In the genomic region with DNA sequence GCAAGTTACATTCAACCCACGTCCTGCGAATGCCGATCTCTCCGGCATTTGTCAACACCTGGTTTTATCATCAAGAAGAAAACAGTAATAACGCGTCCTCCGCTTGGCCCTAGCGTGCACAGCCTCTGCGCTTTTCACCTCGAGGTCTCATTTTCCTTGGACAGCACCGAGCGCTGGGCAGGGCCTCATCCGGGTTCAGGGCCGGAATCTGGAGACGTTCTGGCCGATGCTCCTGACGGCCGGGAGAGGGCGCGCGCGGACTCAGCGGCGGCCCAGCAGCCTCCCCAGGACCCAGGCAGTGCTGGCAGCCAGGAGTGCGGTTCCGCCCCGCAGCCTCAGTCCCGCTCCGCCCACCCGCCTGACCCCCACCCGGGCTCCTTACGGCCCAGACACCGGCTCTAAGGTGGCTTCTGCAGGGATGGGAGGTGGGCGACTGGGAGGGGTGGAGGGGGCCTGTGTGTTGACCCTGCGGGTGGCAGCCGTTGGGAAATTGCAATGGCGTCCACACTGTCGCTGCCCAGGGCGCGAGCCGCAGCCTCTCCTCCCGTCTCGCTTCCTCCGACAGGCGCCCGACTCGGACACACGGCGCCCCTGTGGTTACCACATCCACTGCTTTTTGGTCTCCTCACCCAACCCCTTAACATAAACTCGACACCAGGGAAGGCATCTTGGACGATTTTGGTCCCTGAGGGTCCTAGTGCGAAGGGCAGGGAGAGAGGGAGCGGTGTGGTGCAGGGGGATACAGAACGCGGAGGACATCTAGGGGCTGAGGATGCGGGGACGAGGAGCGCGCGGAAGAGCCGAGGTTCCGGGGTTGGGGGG, we compare ENCODE assay signal across 1 cellular context.
TF ChIP-seq lines count a peak whose summit lies in the region.

No MANE protein-coding gene starts in this region.

TF ChIP-seq in A549, 52 proteins besides CTCF, POLR2A, EP300 and RAD21 (continued from another document):
- TF ChIP-seq, protein P1, sequence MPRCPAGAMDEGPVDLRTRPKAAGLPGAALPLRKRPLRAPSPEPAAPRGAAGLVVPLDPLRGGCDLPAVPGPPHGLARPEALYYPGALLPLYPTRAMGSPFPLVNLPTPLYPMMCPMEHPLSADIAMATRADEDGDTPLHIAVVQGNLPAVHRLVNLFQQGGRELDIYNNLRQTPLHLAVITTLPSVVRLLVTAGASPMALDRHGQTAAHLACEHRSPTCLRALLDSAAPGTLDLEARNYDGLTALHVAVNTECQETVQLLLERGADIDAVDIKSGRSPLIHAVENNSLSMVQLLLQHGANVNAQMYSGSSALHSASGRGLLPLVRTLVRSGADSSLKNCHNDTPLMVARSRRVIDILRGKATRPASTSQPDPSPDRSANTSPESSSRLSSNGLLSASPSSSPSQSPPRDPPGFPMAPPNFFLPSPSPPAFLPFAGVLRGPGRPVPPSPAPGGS (IDR thresholded peaks at IDR 0.05) = peak; percentile 28; the same call in 1 of the 3 replicates
